ENCODE assay signal across 8 cellular contexts in the genomic region with DNA sequence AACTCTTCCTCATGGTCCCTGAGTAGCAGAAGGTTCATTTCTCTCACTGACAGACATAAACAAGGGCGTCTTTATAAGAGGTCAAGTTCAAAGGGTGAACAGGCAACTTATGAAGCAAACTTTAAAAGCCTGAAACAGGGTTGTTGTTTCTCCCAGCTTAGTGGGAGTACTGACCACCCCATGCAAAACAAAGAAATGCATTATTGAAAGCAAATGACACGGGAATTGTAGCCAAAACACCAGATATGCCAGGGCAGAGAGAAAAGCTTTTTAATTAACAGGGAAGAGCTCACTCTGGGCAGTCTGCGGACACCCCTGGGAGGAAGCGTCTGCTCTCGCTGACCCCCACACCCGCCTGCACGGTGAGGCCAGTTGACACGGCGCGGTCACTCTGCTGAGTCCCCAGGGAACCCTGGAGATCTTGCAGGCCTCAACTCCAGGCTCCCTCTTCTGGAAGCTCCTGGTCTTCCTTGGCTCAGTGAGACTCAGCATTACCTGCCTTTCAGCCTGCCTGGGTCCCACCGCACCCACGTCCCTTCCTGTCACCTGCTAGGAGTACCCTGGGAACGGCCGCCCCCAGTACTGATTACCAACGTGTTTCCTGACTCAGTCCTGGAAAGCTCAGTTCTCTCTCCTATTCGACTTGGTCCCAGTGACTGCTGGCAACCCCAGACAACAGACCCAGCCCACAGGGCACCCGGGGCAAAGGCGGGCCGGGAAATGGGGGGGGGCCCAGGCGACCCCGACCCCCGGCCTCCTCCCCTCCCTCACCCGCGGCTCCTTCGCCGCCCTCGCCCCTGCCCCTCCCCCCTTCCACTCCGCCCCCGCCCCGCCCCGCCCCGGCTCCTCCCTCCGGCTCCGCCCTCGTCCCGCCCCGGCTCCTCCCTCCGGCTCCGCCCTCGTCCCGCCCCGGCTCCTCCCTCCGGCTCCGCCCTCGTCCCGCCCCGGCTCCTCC. TPM values are rescaled to one million over a fixed set of nuclear protein-coding genes. Genes with fewer than 3 reads are reported as not detected.
DNase-seq lines count a peak whose midpoint lies in the region; ATAC-seq and TF ChIP-seq lines count a peak whose summit lies in the region.

No MANE protein-coding gene starts in this region.

- peak overlapping the region; percentile 34 for H3K27ac ChIP-seq in C4-2B
- H3K27ac ChIP-seq in HCT116 (ENCODE audit: low read depth, low read length) = peak overlapping the region; percentile 72

- no peak for TF ChIP-seq RAD21 in HCT116 (IDR thresholded peaks at IDR 0.05; ENCODE audit: low read depth)

- POLR2A ChIA-PET in HCT116 (lab: Charles Lee) = interaction anchor here (0.6 to 1.0 kb wide), 3 partner anchors 38 to 1415 kb away, joined by 3 to 4 read pairs (median 3); no protein-coding TSS in a partner anchor

- H3K27me3 ChIP-seq in HCT116 (ENCODE audit: insufficient read depth, low read length) = no peaks in the 10 kb centered on the region

- DNase-seq in HCT116 (ENCODE audit: low read depth, low spot score) (peak; percentile 47), NOMO-1 treated with dmso at 0.1 percent for 144 hours (lab: John Stamatoyannopoulos, UW; ENCODE audit: unreplicated experiment) (peak; percentile 7), astrocyte of the hippocampus (ENCODE audit: low read depth, low spot score) (peak; percentile 61), left ventricle myocardium superior (peak; percentile 72), pons (ENCODE audit: low spot score) (peak; percentile 84), KBM-7 (no peak)

- RAD21 ChIA-PET in HCT116 (lab: Charles Lee; ENCODE audit: low non-redundant PET in 1 of 2, low total read pairs in 2 of 2, uncharacterized antibody in 2 of 2, unreplicated experiment in 2 of 2) = interaction anchor here in 1 of 2 experiments (1.2 kb wide), 1 partner anchor 90 kb away, joined by 3 read pairs; no protein-coding TSS in a partner anchor

- in situ Hi-C loops in KBM-7 (cut with MboI; ENCODE audit: low pct_unique_long_range_greater_than_20kb, low sequenced_read_pairs) = loop anchor here (25.0 kb wide), 1 partner anchor 526 kb away; no protein-coding TSS in a partner anchor

- H3K9ac ChIP-seq in HCT116 (ENCODE audit: low read length) = no peak overlapping the region; the same call in 1 of the 2 replicates

- H2AFZ ChIP-seq in HCT116 (ENCODE audit: low read depth, low read length, poor library complexity, severe bottlenecking) = no peak overlapping the region

- no peak for TF ChIP-seq POLR2A in HCT116 (IDR thresholded peaks at IDR 0.05; ENCODE audit: borderline replicate concordance, extremely low read depth, insufficient read depth, insufficient read length)

- H3K9me2 ChIP-seq in HCT116 (ENCODE audit: insufficient read depth) = no peaks in the 10 kb centered on the region

- CTCF ChIA-PET in HCT116 (lab: Charles Lee) = interaction anchor here (1.5 kb wide), 1 partner anchor 35 kb away, joined by 10 read pairs; no protein-coding TSS in a partner anchor

- no TSS peak for BruUV-seq in HCT116 (replicated peaks; lab: Mats Ljungman, UMichigan)

- H3K9me3 ChIP-seq in HCT116 (ENCODE audit: control insufficient read depth in 1 of 2, insufficient read depth in 1 of 2, low read depth in 1 of 2, low read length in 2 of 2) = no peaks in the 10 kb centered on the region

- peak overlapping the region; percentile 76 for H3K4me2 ChIP-seq in HCT116 (ENCODE audit: low read length)

- H3K4me1 ChIP-seq in HCT116 (ENCODE audit: control insufficient read depth in 1 of 2, insufficient read depth in 2 of 2, low read length in 2 of 2) = peaks cover 14 to 20% of the 10 kb centered on the region in 2 experiments; a peak in 3 of 4 replicates

- ATAC-seq in HCT116 (peak; percentile 47), left ventricle myocardium superior (peak; percentile 51), GM19328 (IDR thresholded peaks at IDR 0.05; ENCODE audit: unreplicated experiment) (no peak)

- H3K79me2 ChIP-seq in HCT116 (ENCODE audit: insufficient read depth, low read length) = no peaks in the 10 kb centered on the region

- TF ChIP-seq CTCF in C4-2B (conservative IDR thresholded peaks at IDR 0.05) (no peak; the same call in 1 of the 2 replicates), HCT116 (IDR thresholded peaks at IDR 0.05 in 2 of 3, conservative IDR thresholded peaks at IDR 0.05 in 1 of 3; ENCODE audit: borderline replicate concordance in 1 of 3, insufficient read depth in 1 of 3, low read depth in 2 of 3, low read length in 2 of 3) (peak in 2 of 3 experiments; percentile 44 to 47; a peak in 3 of 6 replicates)

- no peaks in the 10 kb centered on the region for H4K20me1 ChIP-seq in HCT116 (ENCODE audit: insufficient read depth)

- no peaks in the 10 kb centered on the region for H3K36me3 ChIP-seq in HCT116 (ENCODE audit: control insufficient read depth in 1 of 2, insufficient read depth in 2 of 2, low read length in 2 of 2)

- intact Hi-C loops in HCT116 (cut with micrococcal nuclease) = no loop called here
- intact Hi-C loops in left ventricle myocardium superior (cut with micrococcal nuclease) = no loop called here

- peak overlapping the region; percentile 25 to 41 for H3K4me3 ChIP-seq in HCT116 (replicated peaks in 1 of 2; ENCODE audit: low read depth in 1 of 2, low read length in 2 of 2)

TF ChIP-seq in HCT116, 20 proteins besides CTCF, POLR2A, EP300 and RAD21:
- TF ChIP-seq ZBTB33 (IDR thresholded peaks at IDR 0.05; ENCODE audit: extremely low read depth, insufficient replicate concordance, low read length) (no peak), ATF3 (IDR thresholded peaks at IDR 0.05) (no peak), SRF (IDR thresholded peaks at IDR 0.05; ENCODE audit: low read depth) (no peak), EZH2 (IDR thresholded peaks at IDR 0.05) (no peak), POLR2AphosphoS5 (IDR thresholded peaks at IDR 0.05; ENCODE audit: low read depth, low read length) (no peak), FOSL1 (IDR thresholded peaks at IDR 0.05; ENCODE audit: low read depth) (no peak), ZFX (IDR thresholded peaks at IDR 0.05) (no peak), ZNF274 (IDR thresholded peaks at IDR 0.05; ENCODE audit: low read depth, low read length) (no peak), REST (IDR thresholded peaks at IDR 0.05; ENCODE audit: low read depth) (no peak), EGR1 (IDR thresholded peaks at IDR 0.05; ENCODE audit: low read depth) (no peak)

RNA-seq across cellular contexts. Expression of gene CFAP410, which starts 1.0 kb away (rescaled TPM):
- total RNA-seq in HCT116 (2021; ENCODE audit: unreplicated experiment) (15.3 TPM), left ventricle myocardium superior (14.9 TPM)
- polyA plus RNA-seq in HCT116 (2012) = 12.6 and 13.0 TPM in 2 replicates

RNA-seq across cellular contexts. Expression of gene TRPM2, which starts 15.2 kb away (rescaled TPM):
- total RNA-seq in HCT116 (2021; ENCODE audit: unreplicated experiment) (28.1 TPM), left ventricle myocardium superior (1.5 TPM)
- polyA plus RNA-seq in HCT116 (2012) = 15.6 and 17.9 TPM in 2 replicates

RNA-seq across cellular contexts. Expression of gene PFKL, which starts 38.4 kb away (rescaled TPM):
- total RNA-seq in HCT116 (2021; ENCODE audit: unreplicated experiment) = 150 TPM
- polyA plus RNA-seq in HCT116 (2012) = 202 and 254 TPM in 2 replicates
- total RNA-seq in left ventricle myocardium superior = 46.1 TPM

RNA-seq across cellular contexts. Expression of gene AIRE, which starts 52.5 kb away (rescaled TPM):
- total RNA-seq in HCT116 (2021; ENCODE audit: unreplicated experiment) (not detected), left ventricle myocardium superior (not detected)
- polyA plus RNA-seq in HCT116 (2012) = 0.01 TPM in 1 of 2 replicates, not detected in the other

Comparison
In these comparisons a context has a peak if more than half of its experiments do, and no peak if none do; other contexts are left out.
1. RNA of gene TRPM2, which starts 15.2 kb away (total RNA-seq): 28.1 TPM in HCT116 (single experiment); 1.5 TPM in left ventricle myocardium superior (single experiment); every median in the first group is over 10 times any median in the second.